24 cellular contexts compared by ENCODE assay signal in genomic region chr1:248730507-248731335, GRCh38. TPM values are rescaled to one million over a fixed set of nuclear protein-coding genes. Genes with fewer than 3 reads are reported as not detected.
DNase-seq lines count a peak whose midpoint lies in the region; ATAC-seq and TF ChIP-seq lines count a peak whose summit lies in the region.
"Had no signal": no experiment of that assay in that cellular context is flagged by ENCODE, and none has a peak within 500 bp of the region (broad histone marks: within the 10 kb centered on the region; RNA-seq: fewer than 3 reads in every experiment).

No MANE protein-coding gene starts in this region.

- peaks cover 9% of the 10 kb centered on the region; the same call in 1 of the 2 replicates for H3K27me3 ChIP-seq in BE2C
- H3K27me3 ChIP-seq: cardiac muscle cell, left lung, pancreas, tibial artery had no signal

- peak overlapping the region; percentile 49 for H3K4me3 ChIP-seq in BE2C (ENCODE audit: low read depth, low read length)
- H3K4me3 ChIP-seq: cardiac muscle cell, left lung, pancreas, tibial artery had no signal

- no peaks in the 10 kb centered on the region for H3K4me1 ChIP-seq in BE2C
- H3K4me1 ChIP-seq: left lung, pancreas, tibial artery had no signal

- no peak for ATAC-seq in GM21360 (IDR thresholded peaks at IDR 0.05; ENCODE audit: unreplicated experiment)
- ATAC-seq: activated CD8-positive, alpha-beta T cell treated with anti-CD3 and anti-CD28 coated beads, Interleukin-2, amount 10 ng/mL, durations not matched to agents 7 days and 5 days; left lung; pancreas; sciatic nerve had no signal

- H3K9me3 ChIP-seq in BE2C: no peaks in the 10 kb centered on the region
- H3K9me3 ChIP-seq: pancreas had no signal

- no peak for TF ChIP-seq CTCF in BE2C (IDR thresholded peaks at IDR 0.05; ENCODE audit: low read depth, low read length)

- no peaks in the 10 kb centered on the region for H3K36me3 ChIP-seq in BE2C
- H3K36me3 ChIP-seq: cardiac muscle cell, left lung, pancreas, tibial artery had no signal

- DNase-seq in BE2C (peak; percentile 68), H4 (ENCODE audit: low spot score) (peak; percentile 94), NCI-H2227 treated with DMSO at 0.1 percent for 48 hours (lab: John Stamatoyannopoulos, UW) (peak; percentile 39), inferior parietal cortex (ENCODE audit: extremely low spot score) (peak; percentile 40), NCI-H2081 treated with DMSO at 0.1 percent for 48 hours (lab: John Stamatoyannopoulos, UW) (no peak)
- no peak for DNase-seq in stimulated activated CD4-positive, alpha-beta T cell treated with anti-CD3 and anti-CD28 coated beads, Interleukin-4, amount 100 ng/mL, for 4 hours
- DNase-seq: activated B cell treated with CpG ODN at 0.5 μM for 24 hours; activated CD8-positive, alpha-beta T cell treated with anti-CD3 and anti-CD28 coated beads, Interleukin-2, amount 10 ng/mL, durations not matched to agents 7 days and 5 days; activated naive CD4-positive, alpha-beta T cell treated with anti-CD3 and anti-CD28 coated beads for 36 hours; activated T-cell treated with anti-CD3 and anti-CD28 coated beads, Interleukin-2, amount 50 U/mL, for 1 hour; AML-193; Calu3; head of caudate nucleus; KG1; left lung; NCI-H2107; NCI-H82; pancreas; stimulated activated naive CD4-positive, alpha-beta T cell; tibial artery had no signal

RNA-seq across cellular contexts. Expression of gene LYPD8, which starts 24.8 kb away (rescaled TPM):
- polyA plus RNA-seq in BE2C (2012; ENCODE audit: insufficient read depth, insufficient read length, low read depth): 0.68 TPM
- 3.3 and 5.1 TPM in 2 replicates for total RNA-seq in H4 (2014; rRNA removed; shearing (Covaris generic))
- total RNA-seq: activated B cell treated with CpG ODN at 0.5 μM for 24 hours; activated CD8-positive, alpha-beta T cell treated with anti-CD3 and anti-CD28 coated beads, Interleukin-2, amount 10 ng/mL, durations not matched to agents 7 days and 5 days; activated naive CD4-positive, alpha-beta T cell treated with anti-CD3 and anti-CD28 coated beads for 36 hours; Calu3; cardiac muscle cell; left lung; pancreas; sciatic nerve; T-helper 2 cell treated with Interferon-gamma antibody and Interleukin-4, amounts not matched to agents 100 ng/mL and 5 ng/mL, for 36 hours had no signal
- polyA plus RNA-seq: cardiac muscle cell, pancreas had no signal

RNA-seq across cellular contexts. Expression of gene OR14I1, which starts 28.2 kb away (rescaled TPM):
- not detected for polyA plus RNA-seq in BE2C (2012; ENCODE audit: insufficient read depth, insufficient read length, low read depth)
- total RNA-seq in H4 (2014; rRNA removed; shearing (Covaris generic)): not detected in 2 replicates
- total RNA-seq: activated B cell treated with CpG ODN at 0.5 μM for 24 hours; activated CD8-positive, alpha-beta T cell treated with anti-CD3 and anti-CD28 coated beads, Interleukin-2, amount 10 ng/mL, durations not matched to agents 7 days and 5 days; activated naive CD4-positive, alpha-beta T cell treated with anti-CD3 and anti-CD28 coated beads for 36 hours; Calu3; cardiac muscle cell; left lung; pancreas; sciatic nerve; T-helper 2 cell treated with Interferon-gamma antibody and Interleukin-4, amounts not matched to agents 100 ng/mL and 5 ng/mL, for 36 hours had no signal
- polyA plus RNA-seq: cardiac muscle cell, pancreas had no signal

Comparison
In these comparisons a context has a peak if more than half of its experiments do, and no peak if none do; other contexts are left out.
1. DNase-seq: peak in BE2C (single experiment), H4 (single experiment), NCI-H2227 treated with DMSO at 0.1 percent for 48 hours (single experiment) and inferior parietal cortex (single experiment); none in NCI-H2081 treated with DMSO at 0.1 percent for 48 hours (single experiment) and stimulated activated CD4-positive, alpha-beta T cell treated with anti-CD3 and anti-CD28 coated beads, Interleukin-4, amount 100 ng/mL, for 4 hours (0 of 2).